1 cellular context compared by ENCODE assay signal in the genomic region with DNA sequence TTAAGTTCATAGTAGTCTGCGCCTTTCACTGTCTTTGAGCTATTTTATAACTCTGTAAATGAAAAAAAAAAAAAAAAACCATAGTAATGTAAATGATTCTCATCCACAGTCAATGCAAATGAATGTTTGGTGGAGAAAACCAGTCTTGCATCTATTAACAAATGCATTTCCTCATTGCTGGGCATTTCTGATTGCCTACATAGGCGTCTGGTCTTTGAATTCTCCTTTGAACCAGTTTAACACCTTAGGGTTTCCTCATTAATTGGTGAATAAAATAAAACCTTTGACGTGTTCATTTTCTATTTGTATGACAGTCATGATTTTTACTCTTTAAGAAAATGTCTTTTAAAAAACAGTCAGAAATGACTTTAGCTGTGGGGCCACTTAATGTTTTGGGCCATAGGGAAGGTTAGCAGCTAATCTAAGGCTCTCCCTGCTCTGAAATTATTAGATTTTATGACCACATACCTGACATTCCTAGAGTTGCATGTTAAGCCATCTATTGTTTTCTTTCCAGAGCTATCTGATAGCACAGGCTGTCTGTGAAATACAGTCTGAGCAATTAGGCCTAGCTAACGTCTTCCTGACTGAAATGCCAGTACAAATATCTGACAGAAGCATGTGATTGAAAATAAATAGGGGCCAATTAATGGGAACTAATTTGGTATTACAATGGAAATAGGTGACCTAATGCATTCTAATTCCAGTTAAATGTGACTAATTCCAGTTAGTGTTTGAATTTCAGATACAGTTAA.
TF ChIP-seq lines count a peak whose summit lies in the region.

No MANE protein-coding gene starts in this region.

TF ChIP-seq in HepG2, 621 proteins besides CTCF, POLR2A, EP300 and RAD21 (continued from another document):
- TF ChIP-seq MTA1 (CRISPR knock-in tag; IDR thresholded peaks at IDR 0.05; ENCODE audit: borderline replicate concordance) (no peak), PLRG1 (conservative IDR thresholded peaks at IDR 0.05) (no peak), RNF219 (CRISPR knock-in tag; IDR thresholded peaks at IDR 0.05) (no peak), GATAD1 (CRISPR knock-in tag; IDR thresholded peaks at IDR 0.05) (no peak), KLF6 (CRISPR knock-in tag; IDR thresholded peaks at IDR 0.05) (no peak), ZSCAN21 (CRISPR knock-in tag; IDR thresholded peaks at IDR 0.05; ENCODE audit: borderline replicate concordance) (no peak), ZNF362 (CRISPR knock-in tag; IDR thresholded peaks at IDR 0.05; ENCODE audit: borderline replicate concordance) (no peak), RNF2 (conservative IDR thresholded peaks at IDR 0.05; ENCODE audit: low read depth) (no peak), ZNF510 (CRISPR knock-in tag; IDR thresholded peaks at IDR 0.05; ENCODE audit: low read depth) (no peak), ZNF703 (CRISPR knock-in tag; IDR thresholded peaks at IDR 0.05; ENCODE audit: borderline replicate concordance) (no peak)
- TF ChIP-seq, protein P1, sequence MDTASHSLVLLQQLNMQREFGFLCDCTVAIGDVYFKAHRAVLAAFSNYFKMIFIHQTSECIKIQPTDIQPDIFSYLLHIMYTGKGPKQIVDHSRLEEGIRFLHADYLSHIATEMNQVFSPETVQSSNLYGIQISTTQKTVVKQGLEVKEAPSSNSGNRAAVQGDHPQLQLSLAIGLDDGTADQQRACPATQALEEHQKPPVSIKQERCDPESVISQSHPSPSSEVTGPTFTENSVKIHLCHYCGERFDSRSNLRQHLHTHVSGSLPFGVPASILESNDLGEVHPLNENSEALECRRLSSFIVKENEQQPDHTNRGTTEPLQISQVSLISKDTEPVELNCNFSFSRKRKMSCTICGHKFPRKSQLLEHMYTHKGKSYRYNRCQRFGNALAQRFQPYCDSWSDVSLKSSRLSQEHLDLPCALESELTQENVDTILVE (CRISPR knock-in tag; IDR thresholded peaks at IDR 0.05): no peak
- TF ChIP-seq, protein P2, sequence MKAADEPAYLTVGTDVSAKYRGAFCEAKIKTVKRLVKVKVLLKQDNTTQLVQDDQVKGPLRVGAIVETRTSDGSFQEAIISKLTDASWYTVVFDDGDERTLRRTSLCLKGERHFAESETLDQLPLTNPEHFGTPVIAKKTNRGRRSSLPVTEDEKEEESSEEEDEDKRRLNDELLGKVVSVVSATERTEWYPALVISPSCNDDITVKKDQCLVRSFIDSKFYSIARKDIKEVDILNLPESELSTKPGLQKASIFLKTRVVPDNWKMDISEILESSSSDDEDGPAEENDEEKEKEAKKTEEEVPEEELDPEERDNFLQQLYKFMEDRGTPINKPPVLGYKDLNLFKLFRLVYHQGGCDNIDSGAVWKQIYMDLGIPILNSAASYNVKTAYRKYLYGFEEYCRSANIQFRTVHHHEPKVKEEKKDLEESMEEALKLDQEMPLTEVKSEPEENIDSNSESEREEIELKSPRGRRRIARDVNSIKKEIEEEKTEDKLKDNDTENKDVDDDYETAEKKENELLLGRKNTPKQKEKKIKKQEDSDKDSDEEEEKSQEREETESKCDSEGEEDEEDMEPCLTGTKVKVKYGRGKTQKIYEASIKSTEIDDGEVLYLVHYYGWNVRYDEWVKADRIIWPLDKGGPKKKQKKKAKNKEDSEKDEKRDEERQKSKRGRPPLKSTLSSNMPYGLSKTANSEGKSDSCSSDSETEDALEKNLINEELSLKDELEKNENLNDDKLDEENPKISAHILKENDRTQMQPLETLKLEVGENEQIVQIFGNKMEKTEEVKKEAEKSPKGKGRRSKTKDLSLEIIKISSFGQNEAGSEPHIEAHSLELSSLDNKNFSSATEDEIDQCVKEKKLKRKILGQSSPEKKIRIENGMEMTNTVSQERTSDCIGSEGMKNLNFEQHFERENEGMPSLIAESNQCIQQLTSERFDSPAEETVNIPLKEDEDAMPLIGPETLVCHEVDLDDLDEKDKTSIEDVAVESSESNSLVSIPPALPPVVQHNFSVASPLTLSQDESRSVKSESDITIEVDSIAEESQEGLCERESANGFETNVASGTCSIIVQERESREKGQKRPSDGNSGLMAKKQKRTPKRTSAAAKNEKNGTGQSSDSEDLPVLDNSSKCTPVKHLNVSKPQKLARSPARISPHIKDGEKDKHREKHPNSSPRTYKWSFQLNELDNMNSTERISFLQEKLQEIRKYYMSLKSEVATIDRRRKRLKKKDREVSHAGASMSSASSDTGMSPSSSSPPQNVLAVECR (CRISPR knock-in tag; IDR thresholded peaks at IDR 0.05; ENCODE audit: borderline replicate concordance): no peak
- TF ChIP-seq, protein P3, sequence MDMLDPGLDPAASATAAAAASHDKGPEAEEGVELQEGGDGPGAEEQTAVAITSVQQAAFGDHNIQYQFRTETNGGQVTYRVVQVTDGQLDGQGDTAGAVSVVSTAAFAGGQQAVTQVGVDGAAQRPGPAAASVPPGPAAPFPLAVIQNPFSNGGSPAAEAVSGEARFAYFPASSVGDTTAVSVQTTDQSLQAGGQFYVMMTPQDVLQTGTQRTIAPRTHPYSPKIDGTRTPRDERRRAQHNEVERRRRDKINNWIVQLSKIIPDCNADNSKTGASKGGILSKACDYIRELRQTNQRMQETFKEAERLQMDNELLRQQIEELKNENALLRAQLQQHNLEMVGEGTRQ (IDR thresholded peaks at IDR 0.05; ENCODE audit: low read depth, low read length): no peak
- TF ChIP-seq, protein P3 (CRISPR knock-in tag; IDR thresholded peaks at IDR 0.05; ENCODE audit: borderline replicate concordance): no peak
- TF ChIP-seq, protein P4, sequence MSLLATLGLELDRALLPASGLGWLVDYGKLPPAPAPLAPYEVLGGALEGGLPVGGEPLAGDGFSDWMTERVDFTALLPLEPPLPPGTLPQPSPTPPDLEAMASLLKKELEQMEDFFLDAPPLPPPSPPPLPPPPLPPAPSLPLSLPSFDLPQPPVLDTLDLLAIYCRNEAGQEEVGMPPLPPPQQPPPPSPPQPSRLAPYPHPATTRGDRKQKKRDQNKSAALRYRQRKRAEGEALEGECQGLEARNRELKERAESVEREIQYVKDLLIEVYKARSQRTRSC (CRISPR knock-in tag; IDR thresholded peaks at IDR 0.05; ENCODE audit: low read depth): no peak
- TF ChIP-seq, protein P5, sequence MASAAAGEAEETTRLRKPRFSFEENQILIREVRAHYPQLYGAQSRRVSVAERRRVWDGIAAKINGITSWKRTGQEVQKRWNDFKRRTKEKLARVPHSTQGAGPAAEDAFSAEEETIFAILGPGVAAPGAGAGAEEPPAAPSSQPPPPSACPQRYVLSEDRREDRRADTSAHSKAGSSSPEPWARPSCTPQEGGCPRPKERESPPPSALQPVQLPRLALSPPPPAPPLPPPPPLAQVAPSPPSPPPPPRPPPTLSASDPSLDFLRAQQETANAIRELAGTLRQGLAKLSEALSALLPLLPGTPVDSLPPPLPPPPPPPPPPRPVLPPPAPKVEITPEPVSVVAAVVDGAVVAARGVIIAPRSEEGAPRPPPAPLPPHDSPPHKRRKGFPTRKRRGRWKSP (CRISPR knock-in tag; IDR thresholded peaks at IDR 0.05): no peak
